2 cellular contexts compared by ENCODE assay signal in the genomic region with DNA sequence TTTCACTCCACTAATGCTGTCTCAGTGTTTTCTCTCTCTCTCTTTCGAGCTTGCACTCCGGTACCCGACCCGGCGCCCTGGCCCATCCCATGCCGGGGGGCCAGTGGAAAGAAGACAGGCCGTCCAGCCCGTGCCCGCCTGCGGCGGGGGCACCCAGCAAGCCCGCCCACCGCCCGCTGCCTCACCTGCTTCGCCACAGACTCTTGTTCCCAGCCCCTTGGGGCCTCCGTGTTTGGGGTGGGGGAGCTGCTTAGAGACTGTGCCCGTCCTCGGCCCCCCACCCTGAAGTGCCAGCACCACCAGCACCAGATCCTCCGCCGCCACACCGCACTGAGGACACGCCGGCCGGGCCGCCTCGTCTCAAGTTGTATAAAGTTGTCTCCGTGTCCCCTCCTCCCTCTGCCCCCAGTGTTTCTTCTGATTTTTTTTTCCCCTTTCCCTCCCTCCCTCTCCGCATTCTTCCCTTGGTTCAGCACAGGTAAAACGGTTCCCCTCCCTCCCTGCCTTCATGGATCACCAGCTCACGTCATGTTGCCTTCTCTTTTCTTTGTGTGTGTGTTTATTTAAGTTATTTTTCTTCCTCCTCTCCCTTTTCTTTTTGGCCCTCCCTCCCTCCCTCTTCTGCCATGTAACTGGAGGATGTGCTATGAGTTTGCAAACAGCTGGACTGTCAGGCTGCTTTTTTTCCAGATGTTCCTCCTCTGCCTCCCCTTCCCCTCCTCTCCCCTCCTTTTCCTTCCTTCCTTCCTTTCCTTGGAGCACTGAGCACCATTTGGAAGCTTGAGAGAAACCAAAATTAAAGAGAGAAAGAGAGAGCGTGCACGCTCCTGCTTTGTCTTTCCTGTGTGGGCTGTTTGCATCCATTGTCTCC.
TF ChIP-seq lines count a peak whose summit lies in the region.

No MANE protein-coding gene starts in this region.

TF ChIP-seq in A549, 52 proteins besides CTCF, POLR2A, EP300 and RAD21:
- TF ChIP-seq EHMT2 (IDR thresholded peaks at IDR 0.05; ENCODE audit: low read depth) = no peak
- TF ChIP-seq JUN (IDR thresholded peaks at IDR 0.05) = peak in 1 of 2 experiments; percentile 31; a peak in 1 of 5 replicates

TF ChIP-seq in GM23338, 12 proteins besides CTCF, POLR2A, EP300 and RAD21:
- no peak for TF ChIP-seq JUNB (IDR thresholded peaks at IDR 0.05; ENCODE audit: unreplicated experiment)
- TF ChIP-seq, protein P1, sequence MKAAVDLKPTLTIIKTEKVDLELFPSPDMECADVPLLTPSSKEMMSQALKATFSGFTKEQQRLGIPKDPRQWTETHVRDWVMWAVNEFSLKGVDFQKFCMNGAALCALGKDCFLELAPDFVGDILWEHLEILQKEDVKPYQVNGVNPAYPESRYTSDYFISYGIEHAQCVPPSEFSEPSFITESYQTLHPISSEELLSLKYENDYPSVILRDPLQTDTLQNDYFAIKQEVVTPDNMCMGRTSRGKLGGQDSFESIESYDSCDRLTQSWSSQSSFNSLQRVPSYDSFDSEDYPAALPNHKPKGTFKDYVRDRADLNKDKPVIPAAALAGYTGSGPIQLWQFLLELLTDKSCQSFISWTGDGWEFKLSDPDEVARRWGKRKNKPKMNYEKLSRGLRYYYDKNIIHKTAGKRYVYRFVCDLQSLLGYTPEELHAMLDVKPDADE (IDR thresholded peaks at IDR 0.05) = no peak
- no peak for TF ChIP-seq EZH2phosphoT487 (IDR thresholded peaks at IDR 0.05; ENCODE audit: unreplicated experiment)
- no peak for TF ChIP-seq ZNF114 (CRISPR knock-in tag; IDR thresholded peaks at IDR 0.05)
- TF ChIP-seq NANOG (IDR thresholded peaks at IDR 0.05; ENCODE audit: borderline replicate concordance) = no peak
- no peak; the same call in 1 of the 2 replicates for TF ChIP-seq POLR2AphosphoS5 (IDR thresholded peaks at IDR 0.05; ENCODE audit: low read depth)
- TF ChIP-seq, protein P2, sequence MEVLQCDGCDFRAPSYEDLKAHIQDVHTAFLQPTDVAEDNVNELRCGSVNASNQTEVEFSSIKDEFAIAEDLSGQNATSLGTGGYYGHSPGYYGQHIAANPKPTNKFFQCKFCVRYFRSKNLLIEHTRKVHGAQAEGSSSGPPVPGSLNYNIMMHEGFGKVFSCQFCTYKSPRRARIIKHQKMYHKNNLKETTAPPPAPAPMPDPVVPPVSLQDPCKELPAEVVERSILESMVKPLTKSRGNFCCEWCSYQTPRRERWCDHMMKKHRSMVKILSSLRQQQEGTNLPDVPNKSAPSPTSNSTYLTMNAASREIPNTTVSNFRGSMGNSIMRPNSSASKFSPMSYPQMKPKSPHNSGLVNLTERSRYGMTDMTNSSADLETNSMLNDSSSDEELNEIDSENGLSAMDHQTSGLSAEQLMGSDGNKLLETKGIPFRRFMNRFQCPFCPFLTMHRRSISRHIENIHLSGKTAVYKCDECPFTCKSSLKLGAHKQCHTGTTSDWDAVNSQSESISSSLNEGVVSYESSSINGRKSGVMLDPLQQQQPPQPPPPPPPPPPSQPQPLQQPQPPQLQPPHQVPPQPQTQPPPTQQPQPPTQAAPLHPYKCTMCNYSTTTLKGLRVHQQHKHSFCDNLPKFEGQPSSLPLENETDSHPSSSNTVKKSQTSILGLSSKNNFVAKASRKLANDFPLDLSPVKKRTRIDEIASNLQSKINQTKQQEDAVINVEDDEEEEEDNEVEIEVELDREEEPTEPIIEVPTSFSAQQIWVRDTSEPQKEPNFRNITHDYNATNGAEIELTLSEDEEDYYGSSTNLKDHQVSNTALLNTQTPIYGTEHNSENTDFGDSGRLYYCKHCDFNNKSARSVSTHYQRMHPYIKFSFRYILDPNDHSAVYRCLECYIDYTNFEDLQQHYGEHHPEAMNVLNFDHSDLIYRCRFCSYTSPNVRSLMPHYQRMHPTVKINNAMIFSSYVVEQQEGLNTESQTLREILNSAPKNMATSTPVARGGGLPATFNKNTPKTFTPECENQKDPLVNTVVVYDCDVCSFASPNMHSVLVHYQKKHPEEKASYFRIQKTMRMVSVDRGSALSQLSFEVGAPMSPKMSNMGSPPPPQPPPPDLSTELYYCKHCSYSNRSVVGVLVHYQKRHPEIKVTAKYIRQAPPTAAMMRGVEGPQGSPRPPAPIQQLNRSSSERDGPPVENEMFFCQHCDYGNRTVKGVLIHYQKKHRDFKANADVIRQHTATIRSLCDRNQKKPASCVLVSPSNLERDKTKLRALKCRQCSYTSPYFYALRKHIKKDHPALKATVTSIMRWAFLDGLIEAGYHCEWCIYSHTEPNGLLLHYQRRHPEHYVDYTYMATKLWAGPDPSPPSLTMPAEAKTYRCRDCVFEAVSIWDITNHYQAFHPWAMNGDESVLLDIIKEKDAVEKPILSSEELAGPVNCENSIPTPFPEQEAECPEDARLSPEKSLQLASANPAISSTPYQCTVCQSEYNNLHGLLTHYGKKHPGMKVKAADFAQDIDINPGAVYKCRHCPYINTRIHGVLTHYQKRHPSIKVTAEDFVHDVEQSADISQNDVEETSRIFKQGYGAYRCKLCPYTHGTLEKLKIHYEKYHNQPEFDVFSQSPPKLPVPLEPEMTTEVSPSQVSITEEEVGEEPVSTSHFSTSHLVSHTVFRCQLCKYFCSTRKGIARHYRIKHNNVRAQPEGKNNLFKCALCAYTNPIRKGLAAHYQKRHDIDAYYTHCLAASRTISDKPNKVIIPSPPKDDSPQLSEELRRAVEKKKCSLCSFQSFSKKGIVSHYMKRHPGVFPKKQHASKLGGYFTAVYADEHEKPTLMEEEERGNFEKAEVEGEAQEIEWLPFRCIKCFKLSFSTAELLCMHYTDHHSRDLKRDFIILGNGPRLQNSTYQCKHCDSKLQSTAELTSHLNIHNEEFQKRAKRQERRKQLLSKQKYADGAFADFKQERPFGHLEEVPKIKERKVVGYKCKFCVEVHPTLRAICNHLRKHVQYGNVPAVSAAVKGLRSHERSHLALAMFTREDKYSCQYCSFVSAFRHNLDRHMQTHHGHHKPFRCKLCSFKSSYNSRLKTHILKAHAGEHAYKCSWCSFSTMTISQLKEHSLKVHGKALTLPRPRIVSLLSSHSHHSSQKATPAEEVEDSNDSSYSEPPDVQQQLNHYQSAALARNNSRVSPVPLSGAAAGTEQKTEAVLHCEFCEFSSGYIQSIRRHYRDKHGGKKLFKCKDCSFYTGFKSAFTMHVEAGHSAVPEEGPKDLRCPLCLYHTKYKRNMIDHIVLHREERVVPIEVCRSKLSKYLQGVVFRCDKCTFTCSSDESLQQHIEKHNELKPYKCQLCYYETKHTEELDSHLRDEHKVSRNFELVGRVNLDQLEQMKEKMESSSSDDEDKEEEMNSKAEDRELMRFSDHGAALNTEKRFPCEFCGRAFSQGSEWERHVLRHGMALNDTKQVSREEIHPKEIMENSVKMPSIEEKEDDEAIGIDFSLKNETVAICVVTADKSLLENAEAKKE (CRISPR knock-in tag; IDR thresholded peaks at IDR 0.05) = no peak
- no peak for TF ChIP-seq ZNF331 (CRISPR knock-in tag; IDR thresholded peaks at IDR 0.05; ENCODE audit: low read depth)
